2 cellular contexts compared by ENCODE assay signal in the genomic region with DNA sequence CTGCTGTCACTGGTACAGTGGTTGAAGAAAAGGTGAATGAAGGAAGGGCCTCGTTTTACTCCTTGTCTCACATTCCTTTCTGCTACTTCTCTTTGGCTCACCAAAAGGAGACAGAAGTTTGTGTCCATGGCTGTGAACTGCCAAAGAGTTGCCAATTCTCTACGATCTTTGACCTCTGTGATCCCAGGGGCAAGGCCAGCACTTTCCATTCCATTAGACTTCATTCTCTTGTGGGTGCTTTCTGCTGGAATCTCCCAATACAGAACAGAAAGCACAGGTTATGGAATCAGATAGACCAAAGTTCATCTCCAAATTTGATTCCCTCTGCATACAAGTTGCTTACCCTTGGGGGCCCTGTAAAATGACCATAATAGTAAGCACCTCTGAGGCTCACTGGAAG.
TF ChIP-seq lines count a peak whose summit lies in the region.

No MANE protein-coding gene starts in this region.

TF ChIP-seq in liver, 16 proteins besides CTCF, POLR2A, EP300 and RAD21 (continued from another document):
- TF ChIP-seq HNF4A (conservative IDR thresholded peaks at IDR 0.05) = peak; percentile 95 to 99
- TF ChIP-seq FOXA1 (IDR thresholded peaks at IDR 0.05) = no peak
- TF ChIP-seq NR2F2 (IDR thresholded peaks at IDR 0.05) = peak; percentile 100
- TF ChIP-seq, protein P1, sequence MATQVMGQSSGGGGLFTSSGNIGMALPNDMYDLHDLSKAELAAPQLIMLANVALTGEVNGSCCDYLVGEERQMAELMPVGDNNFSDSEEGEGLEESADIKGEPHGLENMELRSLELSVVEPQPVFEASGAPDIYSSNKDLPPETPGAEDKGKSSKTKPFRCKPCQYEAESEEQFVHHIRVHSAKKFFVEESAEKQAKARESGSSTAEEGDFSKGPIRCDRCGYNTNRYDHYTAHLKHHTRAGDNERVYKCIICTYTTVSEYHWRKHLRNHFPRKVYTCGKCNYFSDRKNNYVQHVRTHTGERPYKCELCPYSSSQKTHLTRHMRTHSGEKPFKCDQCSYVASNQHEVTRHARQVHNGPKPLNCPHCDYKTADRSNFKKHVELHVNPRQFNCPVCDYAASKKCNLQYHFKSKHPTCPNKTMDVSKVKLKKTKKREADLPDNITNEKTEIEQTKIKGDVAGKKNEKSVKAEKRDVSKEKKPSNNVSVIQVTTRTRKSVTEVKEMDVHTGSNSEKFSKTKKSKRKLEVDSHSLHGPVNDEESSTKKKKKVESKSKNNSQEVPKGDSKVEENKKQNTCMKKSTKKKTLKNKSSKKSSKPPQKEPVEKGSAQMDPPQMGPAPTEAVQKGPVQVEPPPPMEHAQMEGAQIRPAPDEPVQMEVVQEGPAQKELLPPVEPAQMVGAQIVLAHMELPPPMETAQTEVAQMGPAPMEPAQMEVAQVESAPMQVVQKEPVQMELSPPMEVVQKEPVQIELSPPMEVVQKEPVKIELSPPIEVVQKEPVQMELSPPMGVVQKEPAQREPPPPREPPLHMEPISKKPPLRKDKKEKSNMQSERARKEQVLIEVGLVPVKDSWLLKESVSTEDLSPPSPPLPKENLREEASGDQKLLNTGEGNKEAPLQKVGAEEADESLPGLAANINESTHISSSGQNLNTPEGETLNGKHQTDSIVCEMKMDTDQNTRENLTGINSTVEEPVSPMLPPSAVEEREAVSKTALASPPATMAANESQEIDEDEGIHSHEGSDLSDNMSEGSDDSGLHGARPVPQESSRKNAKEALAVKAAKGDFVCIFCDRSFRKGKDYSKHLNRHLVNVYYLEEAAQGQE (IDR thresholded peaks at IDR 0.05) = no peak
- TF ChIP-seq SP1 (IDR thresholded peaks at IDR 0.05) = peak; percentile 93
- no peak for TF ChIP-seq FOXA2 (IDR thresholded peaks at IDR 0.05)
TF ChIP-seq in liver: peak in this region for 10.

TF ChIP-seq in HepG2, 621 proteins besides CTCF, POLR2A, EP300 and RAD21 (continued from another document):
- TF ChIP-seq, protein P2, sequence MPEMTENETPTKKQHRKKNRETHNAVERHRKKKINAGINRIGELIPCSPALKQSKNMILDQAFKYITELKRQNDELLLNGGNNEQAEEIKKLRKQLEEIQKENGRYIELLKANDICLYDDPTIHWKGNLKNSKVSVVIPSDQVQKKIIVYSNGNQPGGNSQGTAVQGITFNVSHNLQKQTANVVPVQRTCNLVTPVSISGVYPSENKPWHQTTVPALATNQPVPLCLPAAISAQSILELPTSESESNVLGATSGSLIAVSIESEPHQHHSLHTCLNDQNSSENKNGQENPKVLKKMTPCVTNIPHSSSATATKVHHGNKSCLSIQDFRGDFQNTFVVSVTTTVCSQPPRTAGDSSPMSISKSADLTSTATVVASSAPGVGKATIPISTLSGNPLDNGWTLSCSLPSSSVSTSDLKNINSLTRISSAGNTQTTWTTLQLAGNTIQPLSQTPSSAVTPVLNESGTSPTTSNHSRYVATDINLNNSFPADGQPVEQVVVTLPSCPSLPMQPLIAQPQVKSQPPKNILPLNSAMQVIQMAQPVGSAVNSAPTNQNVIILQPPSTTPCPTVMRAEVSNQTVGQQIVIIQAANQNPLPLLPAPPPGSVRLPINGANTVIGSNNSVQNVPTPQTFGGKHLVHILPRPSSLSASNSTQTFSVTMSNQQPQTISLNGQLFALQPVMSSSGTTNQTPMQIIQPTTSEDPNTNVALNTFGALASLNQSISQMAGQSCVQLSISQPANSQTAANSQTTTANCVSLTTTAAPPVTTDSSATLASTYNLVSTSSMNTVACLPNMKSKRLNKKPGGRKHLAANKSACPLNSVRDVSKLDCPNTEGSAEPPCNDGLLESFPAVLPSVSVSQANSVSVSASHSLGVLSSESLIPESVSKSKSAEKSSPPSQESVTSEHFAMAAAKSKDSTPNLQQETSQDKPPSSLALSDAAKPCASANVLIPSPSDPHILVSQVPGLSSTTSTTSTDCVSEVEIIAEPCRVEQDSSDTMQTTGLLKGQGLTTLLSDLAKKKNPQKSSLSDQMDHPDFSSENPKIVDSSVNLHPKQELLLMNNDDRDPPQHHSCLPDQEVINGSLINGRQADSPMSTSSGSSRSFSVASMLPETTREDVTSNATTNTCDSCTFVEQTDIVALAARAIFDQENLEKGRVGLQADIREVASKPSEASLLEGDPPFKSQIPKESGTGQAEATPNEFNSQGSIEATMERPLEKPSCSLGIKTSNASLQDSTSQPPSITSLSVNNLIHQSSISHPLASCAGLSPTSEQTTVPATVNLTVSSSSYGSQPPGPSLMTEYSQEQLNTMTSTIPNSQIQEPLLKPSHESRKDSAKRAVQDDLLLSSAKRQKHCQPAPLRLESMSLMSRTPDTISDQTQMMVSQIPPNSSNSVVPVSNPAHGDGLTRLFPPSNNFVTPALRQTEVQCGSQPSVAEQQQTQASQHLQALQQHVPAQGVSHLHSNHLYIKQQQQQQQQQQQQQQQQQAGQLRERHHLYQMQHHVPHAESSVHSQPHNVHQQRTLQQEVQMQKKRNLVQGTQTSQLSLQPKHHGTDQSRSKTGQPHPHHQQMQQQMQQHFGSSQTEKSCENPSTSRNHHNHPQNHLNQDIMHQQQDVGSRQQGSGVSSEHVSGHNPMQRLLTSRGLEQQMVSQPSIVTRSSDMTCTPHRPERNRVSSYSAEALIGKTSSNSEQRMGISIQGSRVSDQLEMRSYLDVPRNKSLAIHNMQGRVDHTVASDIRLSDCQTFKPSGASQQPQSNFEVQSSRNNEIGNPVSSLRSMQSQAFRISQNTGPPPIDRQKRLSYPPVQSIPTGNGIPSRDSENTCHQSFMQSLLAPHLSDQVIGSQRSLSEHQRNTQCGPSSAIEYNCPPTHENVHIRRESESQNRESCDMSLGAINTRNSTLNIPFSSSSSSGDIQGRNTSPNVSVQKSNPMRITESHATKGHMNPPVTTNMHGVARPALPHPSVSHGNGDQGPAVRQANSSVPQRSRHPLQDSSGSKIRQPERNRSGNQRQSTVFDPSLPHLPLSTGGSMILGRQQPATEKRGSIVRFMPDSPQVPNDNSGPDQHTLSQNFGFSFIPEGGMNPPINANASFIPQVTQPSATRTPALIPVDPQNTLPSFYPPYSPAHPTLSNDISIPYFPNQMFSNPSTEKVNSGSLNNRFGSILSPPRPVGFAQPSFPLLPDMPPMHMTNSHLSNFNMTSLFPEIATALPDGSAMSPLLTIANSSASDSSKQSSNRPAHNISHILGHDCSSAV (CRISPR knock-in tag; IDR thresholded peaks at IDR 0.05; ENCODE audit: borderline replicate concordance) = no peak
- TF ChIP-seq HNF4G (IDR thresholded peaks at IDR 0.05; ENCODE audit: borderline replicate concordance, low read depth, low read length) (no peak), HNF4G (CRISPR knock-in tag; IDR thresholded peaks at IDR 0.05; ENCODE audit: borderline replicate concordance, low read depth) (no peak), ZNF510 (CRISPR knock-in tag; IDR thresholded peaks at IDR 0.05; ENCODE audit: low read depth) (no peak), E2F5 (CRISPR knock-in tag; conservative IDR thresholded peaks at IDR 0.05) (no peak), RFX5 (IDR thresholded peaks at IDR 0.05; ENCODE audit: low read depth, low read length) (no peak), THAP7 (CRISPR knock-in tag; IDR thresholded peaks at IDR 0.05) (no peak)
